In the genomic region with DNA sequence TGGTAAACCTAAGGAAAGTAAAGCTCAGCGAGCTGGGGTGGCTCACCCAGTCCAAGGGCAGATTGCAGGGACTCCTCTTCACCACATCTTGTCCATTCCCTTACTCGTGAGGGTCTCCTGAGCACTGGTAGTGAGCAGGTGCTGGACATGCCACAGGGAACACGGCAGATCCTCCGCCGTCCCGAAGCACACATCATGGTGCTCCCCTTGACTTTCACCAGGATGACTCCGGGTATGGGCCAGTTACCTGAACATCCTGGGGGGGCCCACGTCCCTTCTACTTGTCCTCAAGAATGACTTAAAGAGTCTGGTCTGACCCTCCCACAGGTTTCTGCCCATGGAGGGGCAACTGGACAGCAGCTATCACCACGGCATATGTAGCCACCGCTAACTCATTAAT, we compare ENCODE assay signal across 16 cellular contexts. TPM values are rescaled to one million over a fixed set of nuclear protein-coding genes. Genes with fewer than 3 reads are reported as not detected.
"Had no signal": no experiment of that assay in that cellular context is flagged by ENCODE, and none has a peak within 500 bp of the region (broad histone marks: within the 10 kb centered on the region; RNA-seq: fewer than 3 reads in every experiment).

No MANE protein-coding gene starts in this region.

- H3K36me3 ChIP-seq: transverse colon had no signal

- H3K9me3 ChIP-seq: gastrocnemius medialis, heart right ventricle, transverse colon had no signal

- DNase-seq: activated CD4-positive, alpha-beta T cell treated with anti-CD3 and anti-CD28 coated beads for 36 hours; activated CD8-positive, alpha-beta T cell treated with anti-CD3 and anti-CD28 coated beads for 36 hours; activated T-cell treated with anti-CD3 and anti-CD28 coated beads, Interleukin-2, amount 50 U/mL, for 72 hours; dermis blood vessel endothelial cell; effector memory CD8-positive, alpha-beta T cell; gastrocnemius medialis; heart right ventricle; nucleus accumbens; stimulated activated CD4-positive, alpha-beta T cell treated with anti-CD3 and anti-CD28 coated beads, Interleukin-15, amount 100 ng/mL, for 24 hours; stimulated activated CD4-positive, alpha-beta T cell treated with anti-CD3 and anti-CD28 coated beads, Interleukin-4, amount 100 ng/mL, for 24 hours; stimulated activated naive CD4-positive, alpha-beta T cell; T1000; transverse colon had no signal

- H3K27ac ChIP-seq: gastrocnemius medialis, heart right ventricle, SK-N-MC had no signal

- H3K4me3 Mint-ChIP-seq: activated CD4-positive, alpha-beta T cell treated with anti-CD3 and anti-CD28 coated beads for 36 hours; activated CD8-positive, alpha-beta T cell treated with anti-CD3 and anti-CD28 coated beads for 36 hours; activated T-cell treated with anti-CD3 and anti-CD28 coated beads, Interleukin-2, amount 50 U/mL, for 72 hours; effector memory CD8-positive, alpha-beta T cell; nephron had no signal

- H3K27me3 ChIP-seq: gastrocnemius medialis, heart right ventricle, transverse colon had no signal

- H3K27me3 Mint-ChIP-seq: activated CD4-positive, alpha-beta T cell treated with anti-CD3 and anti-CD28 coated beads for 36 hours; activated CD8-positive, alpha-beta T cell treated with anti-CD3 and anti-CD28 coated beads for 36 hours; effector memory CD8-positive, alpha-beta T cell had no signal

- H3K4me1 Mint-ChIP-seq: nephron had no signal

- ATAC-seq: activated CD4-positive, alpha-beta T cell treated with anti-CD3 and anti-CD28 coated beads for 36 hours; activated CD8-positive, alpha-beta T cell treated with anti-CD3 and anti-CD28 coated beads for 36 hours; activated T-cell treated with anti-CD3 and anti-CD28 coated beads, Interleukin-2, amount 50 U/mL, for 72 hours; effector memory CD8-positive, alpha-beta T cell; gastrocnemius medialis; heart right ventricle had no signal

- H3K4me1 ChIP-seq: gastrocnemius medialis had no signal

- H3K27ac Mint-ChIP-seq: activated CD4-positive, alpha-beta T cell treated with anti-CD3 and anti-CD28 coated beads for 36 hours; activated CD8-positive, alpha-beta T cell treated with anti-CD3 and anti-CD28 coated beads for 36 hours; activated T-cell treated with anti-CD3 and anti-CD28 coated beads, Interleukin-2, amount 50 U/mL, for 72 hours; nephron had no signal

- H3K4me3 ChIP-seq: gastrocnemius medialis, heart right ventricle, SK-N-MC, transverse colon had no signal

RNA-seq across cellular contexts. Expression of gene PYGM, which starts 26.5 kb away (rescaled TPM):
- total RNA-seq: epithelial cell of proximal tubule had no signal

RNA-seq across cellular contexts. Expression of gene RASGRP2, which starts 42.4 kb away (rescaled TPM):
- total RNA-seq: epithelial cell of proximal tubule had no signal
